9 cellular contexts compared by ENCODE assay signal in genomic region chr7:98202367-98203195, GRCh38. TPM values are rescaled to one million over a fixed set of nuclear protein-coding genes. Genes with fewer than 3 reads are reported as not detected.
A peak's percentile ranks its signal among the peaks of the same experiment; 100 is the strongest.
DNase-seq lines count a peak whose midpoint lies in the region; ATAC-seq, FAIRE-seq and TF ChIP-seq lines count a peak whose summit lies in the region.
"Had no signal": no experiment of that assay in that cellular context is flagged by ENCODE, and none has a peak within 500 bp of the region (broad histone marks: within the 10 kb centered on the region; RNA-seq: fewer than 3 reads in every experiment).

No MANE protein-coding gene starts in this region.

- no peaks in the 10 kb centered on the region for H3K4me1 ChIP-seq in trophoblast cell (ENCODE audit: control insufficient read depth in 1 of 2, insufficient read depth in 2 of 2, low read length in 2 of 2)

- no peaks in the 10 kb centered on the region for H3K27me3 ChIP-seq in trophoblast cell (ENCODE audit: insufficient read depth, low read length)

- H2BK5ac ChIP-seq in trophoblast cell (ENCODE audit: low read depth, low read length, poor library complexity), result no peak overlapping the region

- no peaks in the 10 kb centered on the region for H3K9me3 ChIP-seq in trophoblast cell (ENCODE audit: insufficient read depth, low read depth, low read length)

- peak overlapping the region; percentile 82 to 94 for H3K27ac Mint-ChIP-seq in T-cell

- no peaks in the 10 kb centered on the region for H3K27me3 Mint-ChIP-seq in T-cell

- TF ChIP-seq CTCF in D721Med (IDR thresholded peaks at IDR 0.05; ENCODE audit: insufficient read depth, missing control alignments), result no peak

- FAIRE-seq in D721Med (lab: Jason Lieb, UNC), result no peak

- H2BK120ac ChIP-seq in trophoblast cell (ENCODE audit: insufficient read depth, low read length, poor library complexity), result no peak overlapping the region

- H3K14ac ChIP-seq in trophoblast cell (ENCODE audit: low read length), result no peak overlapping the region

- no peaks in the 10 kb centered on the region for H3K79me1 ChIP-seq in trophoblast cell (ENCODE audit: low read length)

- peaks cover 56 to 77% (median 60%) of the 10 kb centered on the region in 3 donors for H3K4me1 Mint-ChIP-seq in T-cell

- POLR2A ChIA-PET in T-cell (lab: Charles Lee), result interaction anchor here (0.6 kb wide), 2 partner anchors 242 to 695 kb away, joined by 4 read pairs; no protein-coding TSS in a partner anchor

- no peak overlapping the region for H4K8ac ChIP-seq in trophoblast cell (ENCODE audit: low read depth, low read length)

- H3K4ac ChIP-seq in trophoblast cell (ENCODE audit: low read depth, low read length), result no peak overlapping the region

- no peak overlapping the region for H4K12ac ChIP-seq in trophoblast cell (ENCODE audit: low read depth, low read length)

- no peak overlapping the region for H4K91ac ChIP-seq in trophoblast cell (ENCODE audit: low read depth, low read length)

- peaks cover 0 to 6% (median 0%) of the 10 kb centered on the region in 3 donors for H3K9me3 Mint-ChIP-seq in T-cell

- H3K36me3 ChIP-seq in trophoblast cell (ENCODE audit: control insufficient read depth in 1 of 2, insufficient read depth in 2 of 2, low read length in 2 of 2), result peaks cover 16 to 18% of the 10 kb centered on the region in 2 experiments

- H2AFZ ChIP-seq in trophoblast cell (ENCODE audit: insufficient read depth, low read length, poor library complexity), result no peak overlapping the region

- no peak overlapping the region for H3K4me2 ChIP-seq in trophoblast cell (ENCODE audit: low read length)

- no peak overlapping the region for H2BK12ac ChIP-seq in trophoblast cell (ENCODE audit: low read length)

- H3K4me3 Mint-ChIP-seq in T-cell, result peak overlapping the region; percentile 71 to 83 (median 74)

- H3K9ac ChIP-seq in trophoblast cell (ENCODE audit: low read length), result no peak overlapping the region

- WGBS in trophoblast cell (ENCODE audit: extremely low coverage, insufficient coverage, insufficient read length), result no CpG with 5 or more reads among the region's 15 CpGs

- H3K79me2 ChIP-seq in trophoblast cell (ENCODE audit: control insufficient read depth, insufficient read depth, low read length, poor library complexity), result no peaks in the 10 kb centered on the region

- H3K36me3 Mint-ChIP-seq in T-cell, result peaks cover 42% of the 10 kb centered on the region

- no peak overlapping the region for H2AK5ac ChIP-seq in trophoblast cell (ENCODE audit: low read length)

- peak; percentile 93 for ATAC-seq in GM18870 (IDR thresholded peaks at IDR 0.05; ENCODE audit: unreplicated experiment)
- ATAC-seq in HG02981 (IDR thresholded peaks at IDR 0.05; ENCODE audit: unreplicated experiment), result peak; percentile 89
- peak; percentile 82 to 91 (median 90) for ATAC-seq in T-cell (replicated peaks in 1 of 4)

- CTCF ChIA-PET in T-cell (lab: Charles Lee), result interaction anchor here in 1 of 2 donors (0.6 to 1.4 kb wide), 3 partner anchors 29 to 61 kb away, joined by 3 to 4 read pairs (median 3); no protein-coding TSS in a partner anchor

- no peak overlapping the region for H3K18ac ChIP-seq in trophoblast cell (ENCODE audit: low read length)

- H3K27ac ChIP-seq in trophoblast cell (ENCODE audit: low read depth, low read length), result no peak overlapping the region

- no peak overlapping the region for H3K4me3 ChIP-seq in trophoblast cell (ENCODE audit: low read depth, low read length)

- DNase-seq in T-cell (peak; percentile 35 to 77 (median 56)), COLO829 (ENCODE audit: low spot score) (no peak), D721Med (ENCODE audit: insufficient read length, low spot score) (no peak), trophoblast cell (no peak)
- peak; percentile 50 for DNase-seq in activated naive CD8-positive, alpha-beta T cell treated with anti-CD3 and anti-CD28 coated beads, Interleukin-2, amount 50 U/mL, for 16 hours (ENCODE audit: low read depth, low spot score)
- peak; percentile 61 to 66 for DNase-seq in stimulated activated CD8-positive, alpha-beta memory T cell treated with anti-CD3 and anti-CD28 coated beads, Interleukin-2, amount 100 ng/mL, for 48 hours (ENCODE audit: low read depth in 2 of 2)
- DNase-seq: IMR-90 had no signal

- H3K23ac ChIP-seq in trophoblast cell (ENCODE audit: low read length), result no peak overlapping the region

RNA-seq across cellular contexts. Expression of gene BHLHA15, which starts 8.7 kb away (rescaled TPM):
- total RNA-seq in T-cell, result under 1 TPM in 1 of 5 donors, not detected in 4; 0.55 TPM
- 20.7 and 22.5 TPM in 2 replicates for polyA plus RNA-seq in trophoblast cell (2013)
- total RNA-seq: IMR-90 had no signal
- polyA plus RNA-seq: IMR-90 had no signal

RNA-seq across cellular contexts. Expression of gene TECPR1, which starts 49.5 kb away (rescaled TPM):
- total RNA-seq in T-cell, result 100 to 1,000 TPM; 118 to 192 (median 162) TPM
- 4.5 and 4.7 TPM in 2 replicates for polyA plus RNA-seq in trophoblast cell (2013)

Comparison
In these comparisons a context has a peak if more than half of its experiments do, and no peak if none do; other contexts are left out.
1. DNase-seq: peak in T-cell (34 of 34), activated naive CD8-positive, alpha-beta T cell treated with anti-CD3 and anti-CD28 coated beads, Interleukin-2, amount 50 U/mL, for 16 hours (single experiment) and stimulated activated CD8-positive, alpha-beta memory T cell treated with anti-CD3 and anti-CD28 coated beads, Interleukin-2, amount 100 ng/mL, for 48 hours (2 of 2); none in COLO829 (single experiment), D721Med (single experiment) and trophoblast cell (0 of 2).
2. Peak in every context shown above with its lines, with median percentiles within 50 percentile points of each other: ATAC-seq.